ENCODE assay signal across 15 cellular contexts in genomic region chr13:26280295-26280694, GRCh38. TPM values are rescaled to one million over a fixed set of nuclear protein-coding genes. Genes with fewer than 3 reads are reported as not detected.
DNase-seq lines count a peak whose midpoint lies in the region; ATAC-seq and TF ChIP-seq lines count a peak whose summit lies in the region.
"Had no signal": no experiment of that assay in that cellular context is flagged by ENCODE, and none has a peak within 500 bp of the region (broad histone marks: within the 10 kb centered on the region; RNA-seq: fewer than 3 reads in every experiment).

No MANE protein-coding gene starts in this region.

- no peak overlapping the region for H3K4me3 ChIP-seq in esophagus muscularis mucosa
- H3K4me3 ChIP-seq: SJCRH30 had no signal

- TF ChIP-seq EP300 in esophagus muscularis mucosa (IDR thresholded peaks at IDR 0.05), result no peak

- H3K27me3 ChIP-seq in esophagus muscularis mucosa, result no peaks in the 10 kb centered on the region
- H3K27me3 ChIP-seq: SJCRH30 had no signal

- peaks cover 12% of the 10 kb centered on the region for H3K36me3 Mint-ChIP-seq in HFFc6 (ENCODE audit: low read depth)

- TF ChIP-seq CTCF in HFFc6 (IDR thresholded peaks at IDR 0.05) (no peak), esophagus muscularis mucosa (IDR thresholded peaks at IDR 0.05) (no peak)

- peaks cover 0 to 10% (median 3%) of the 10 kb centered on the region in 4 donors for H3K36me3 ChIP-seq in esophagus muscularis mucosa

- H3K4me3 Mint-ChIP-seq in HFFc6, result peak overlapping the region; percentile 47
- H3K4me3 Mint-ChIP-seq: B cell, type B pancreatic cell had no signal

- H3K9me3 Mint-ChIP-seq in HFFc6, result no peaks in the 10 kb centered on the region

- H3K4me1 ChIP-seq in esophagus muscularis mucosa, result peaks cover 0 to 7% (median 3%) of the 10 kb centered on the region in 4 donors
- H3K4me1 ChIP-seq: SJCRH30 had no signal

- H3K4me1 Mint-ChIP-seq in HFFc6 (ENCODE audit: low read depth), result peaks cover 36% of the 10 kb centered on the region
- H3K4me1 Mint-ChIP-seq: B cell had no signal

- no peaks in the 10 kb centered on the region for H3K9me3 ChIP-seq in esophagus muscularis mucosa

- no peaks in the 10 kb centered on the region for H3K27me3 Mint-ChIP-seq in HFFc6 (ENCODE audit: insufficient read depth)
- H3K27me3 Mint-ChIP-seq: B cell, type B pancreatic cell had no signal

- peak overlapping the region; percentile 79 for H3K27ac Mint-ChIP-seq in HFFc6
- H3K27ac Mint-ChIP-seq: B cell, type B pancreatic cell had no signal

- intact Hi-C loops in esophagus muscularis mucosa (cut with DNase I), result no loop called here

- DNase-seq in AG08396 (ENCODE audit: low spot score) (peak; percentile 58), HFFc6 (peak; percentile 92), astrocyte of the hippocampus (ENCODE audit: low read depth, low spot score) (peak; percentile 74), glomerular visceral epithelial cell (ENCODE audit: extremely low spot score) (peak; percentile 25), medulla oblongata (ENCODE audit: extremely low spot score) (no peak), esophagus muscularis mucosa (ENCODE audit: extremely low spot score) (no peak), NCI-H82 treated with DMSO at 0.1 percent for 48 hours (lab: John Stamatoyannopoulos, UW; ENCODE audit: unreplicated experiment) (no peak)
- DNase-seq: activated effector memory CD4-positive, alpha-beta T cell treated with anti-CD3 and anti-CD28 coated beads, Interleukin-2, amount 50 U/mL, for 16 hours; DMS 273 treated with DMSO at 0.1 percent for 48 hours; NCI-H1092; nucleus accumbens; SJCRH30 had no signal

- 93% methylated on average over 2 of the region's 2 CpGs for WGBS in esophagus muscularis mucosa

- no peak overlapping the region for H3K27ac ChIP-seq in esophagus muscularis mucosa (replicated peaks in 1 of 4)
- H3K27ac ChIP-seq: SJCRH30 had no signal

- no peak for ATAC-seq in HG02840 (IDR thresholded peaks at IDR 0.05; ENCODE audit: low FRiP score, unreplicated experiment)

- no peak for TF ChIP-seq POLR2A in esophagus muscularis mucosa (IDR thresholded peaks at IDR 0.05; ENCODE audit: low read depth)

RNA-seq across cellular contexts. Expression of gene CDK8, which starts 26.4 kb away (rescaled TPM):
- 10 to 100 TPM; 15.1 to 19.3 (median 17.4) TPM for total RNA-seq in HFFc6 (2021; fragmentation: NEBNext Ultra II Directional; extraction: Animal tissue kit (Norgen Biotek cat#: 25700))
- 10 to 100 TPM; 20.3 to 26.3 (median 23.8) TPM for total RNA-seq in esophagus muscularis mucosa

RNA-seq across cellular contexts. Expression of gene RNF6, which starts 58.2 kb away (rescaled TPM):
- total RNA-seq in HFFc6 (2021; fragmentation: NEBNext Ultra II Directional; extraction: Animal tissue kit (Norgen Biotek cat#: 25700)), result 10 to 100 TPM; 47.6 to 51.7 (median 48.5) TPM
- total RNA-seq in esophagus muscularis mucosa, result 10 to 100 TPM; 17.0 to 24.4 (median 23.5) TPM

Comparison
In these comparisons a context has a peak if more than half of its experiments do, and no peak if none do; other contexts are left out.
1. DNase-seq: peak in AG08396 (single experiment), HFFc6 (single experiment), astrocyte of the hippocampus (single experiment) and glomerular visceral epithelial cell (single experiment); none in medulla oblongata (single experiment), esophagus muscularis mucosa (single experiment) and NCI-H82 treated with DMSO at 0.1 percent for 48 hours (single experiment).